ENCODE assay signal across 1 cellular context in the genomic region with DNA sequence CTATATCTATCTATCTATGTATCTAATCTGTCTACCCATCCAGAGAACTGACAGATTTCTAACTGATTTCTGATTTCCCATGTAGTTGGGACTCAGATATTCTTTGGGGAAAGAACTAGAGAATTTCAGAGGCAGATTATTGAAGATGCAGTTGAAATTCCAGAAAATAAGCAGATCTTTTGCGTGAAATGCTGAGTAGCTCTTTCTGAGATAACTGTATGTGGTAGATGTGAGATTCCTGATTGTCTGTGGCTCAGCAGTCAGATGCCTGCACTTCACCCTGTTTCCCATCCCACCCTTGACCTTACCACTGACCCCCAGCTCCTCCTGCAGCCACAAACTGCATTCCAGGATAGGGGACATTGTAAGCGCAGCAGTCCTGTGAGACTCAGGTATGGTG.
TF ChIP-seq lines count a peak whose summit lies in the region.

No MANE protein-coding gene starts in this region.

TF ChIP-seq in WTC11, 78 proteins besides CTCF, POLR2A, EP300 and RAD21:
- TF ChIP-seq ZNF281 (CRISPR knock-in tag; IDR thresholded peaks at IDR 0.05) (no peak), FOXP4 (CRISPR knock-in tag; IDR thresholded peaks at IDR 0.05) (no peak), NR1H2 (CRISPR knock-in tag; IDR thresholded peaks at IDR 0.05) (no peak), SMAD4 (CRISPR knock-in tag; IDR thresholded peaks at IDR 0.05) (no peak), HMGA2 (CRISPR knock-in tag; IDR thresholded peaks at IDR 0.05) (no peak), MXD4 (CRISPR knock-in tag; IDR thresholded peaks at IDR 0.05; ENCODE audit: borderline replicate concordance) (no peak), MYBL2 (CRISPR knock-in tag; IDR thresholded peaks at IDR 0.05) (no peak), ATF1 (CRISPR knock-in tag; IDR thresholded peaks at IDR 0.05) (no peak), JUN (CRISPR knock-in tag; IDR thresholded peaks at IDR 0.05) (no peak)
